ENCODE assay signal across 24 cellular contexts in the genomic region with DNA sequence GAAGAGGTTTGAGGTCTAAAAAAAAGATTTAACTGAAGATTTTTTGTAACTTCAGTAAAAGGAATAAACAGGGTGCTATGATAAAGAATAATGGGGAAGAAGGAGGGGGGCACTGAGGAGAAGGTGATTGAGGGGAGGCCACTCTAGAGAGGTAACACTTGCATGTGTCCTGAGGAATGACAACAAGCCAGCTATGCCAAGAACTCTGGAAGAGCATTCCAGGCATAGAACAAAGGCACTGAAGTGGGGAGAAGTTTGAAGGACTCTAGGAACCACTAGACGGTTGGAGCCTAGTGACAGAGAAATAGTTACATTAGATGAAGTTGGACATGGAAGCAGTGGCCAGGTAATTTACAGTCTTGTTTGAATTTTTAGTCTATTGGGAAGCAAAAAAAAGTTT.
"Had no signal": no experiment of that assay in that cellular context is flagged by ENCODE, and none has a peak within 500 bp of the region (broad histone marks: within the 10 kb centered on the region; RNA-seq: fewer than 3 reads in every experiment).

No MANE protein-coding gene starts in this region.

- H3K4me3 Mint-ChIP-seq: activated CD8-positive, alpha-beta memory T cell treated with anti-CD3 and anti-CD28 coated beads, Interleukin-2, amount 10 ng/mL, durations not matched to agents 7 days and 5 days; activated naive CD8-positive, alpha-beta T cell; activated T-cell treated with anti-CD3 and anti-CD28 coated beads, Interleukin-2, amount 50 U/mL, for 24 hours; brain; nephron had no signal

- H3K9me3 Mint-ChIP-seq: activated T-cell treated with anti-CD3 and anti-CD28 coated beads, Interleukin-2, amount 50 U/mL, for 24 hours; brain; nephron had no signal

- H3K27ac ChIP-seq: coronary artery, foreskin keratinocyte, left ventricle myocardium inferior, right atrium auricular region, skin epidermis had no signal

- H3K9me3 ChIP-seq: left ventricle myocardium inferior, right atrium auricular region had no signal

- H3K27ac Mint-ChIP-seq: activated CD8-positive, alpha-beta memory T cell treated with anti-CD3 and anti-CD28 coated beads, Interleukin-2, amount 10 ng/mL, durations not matched to agents 7 days and 5 days; activated naive CD8-positive, alpha-beta T cell; brain had no signal

- H3K4me3 ChIP-seq: coronary artery, left ventricle myocardium inferior, right atrium auricular region, skin epidermis had no signal

- H3K27me3 Mint-ChIP-seq: activated CD8-positive, alpha-beta memory T cell treated with anti-CD3 and anti-CD28 coated beads, Interleukin-2, amount 10 ng/mL, durations not matched to agents 7 days and 5 days; activated naive CD8-positive, alpha-beta T cell; activated T-cell treated with anti-CD3 and anti-CD28 coated beads, Interleukin-2, amount 50 U/mL, for 24 hours had no signal

- DNase-seq: activated CD4-positive, alpha-beta T cell treated with anti-CD3 and anti-CD28 coated beads, Interleukin-2, amount 50 U/mL, for 48 hours; activated CD4-positive, CD25-positive, alpha-beta regulatory T cell treated with anti-CD3 and anti-CD28 coated beads, Interleukin-2, amount 50 U/mL, for 72 hours; activated CD8-positive, alpha-beta memory T cell treated with anti-CD3 and anti-CD28 coated beads, Interleukin-2, amount 10 ng/mL, durations not matched to agents 7 days and 5 days; activated effector memory CD4-positive, alpha-beta T cell treated with anti-CD3 and anti-CD28 coated beads, Interleukin-2, amount 50 U/mL, for 16 hours; activated T-cell treated with anti-CD3 and anti-CD28 coated beads, Interleukin-2, amount 50 U/mL, for 24 hours; amygdala; central memory CD4-positive, alpha-beta T cell; effector CD4-positive, alpha-beta T cell; foreskin keratinocyte; head of caudate nucleus; left ventricle myocardium inferior; occipital lobe; stimulated activated CD4-positive, alpha-beta T cell treated with anti-CD3 and anti-CD28 coated beads, Interleukin-15, amount 100 ng/mL, for 24 hours; stimulated activated CD4-positive, alpha-beta T cell treated with anti-CD3 and anti-CD28 coated beads, Interleukin-4, amount 100 ng/mL, for 1 hour; stimulated activated naive CD4-positive, alpha-beta T cell; T-helper 1 cell; T1000 had no signal

- ATAC-seq: activated CD8-positive, alpha-beta memory T cell treated with anti-CD3 and anti-CD28 coated beads, Interleukin-2, amount 10 ng/mL, durations not matched to agents 7 days and 5 days; foreskin keratinocyte had no signal

- H3K4me1 ChIP-seq: foreskin keratinocyte, left ventricle myocardium inferior had no signal

- H3K36me3 ChIP-seq: left ventricle myocardium inferior, right atrium auricular region had no signal

- H3K27me3 ChIP-seq: foreskin keratinocyte, right atrium auricular region had no signal

- FAIRE-seq: endothelial cell of umbilical vein had no signal

- H3K36me3 Mint-ChIP-seq: activated CD8-positive, alpha-beta memory T cell treated with anti-CD3 and anti-CD28 coated beads, Interleukin-2, amount 10 ng/mL, durations not matched to agents 7 days and 5 days; activated naive CD8-positive, alpha-beta T cell; brain had no signal
